1 cellular context compared by ENCODE assay signal in the genomic region with DNA sequence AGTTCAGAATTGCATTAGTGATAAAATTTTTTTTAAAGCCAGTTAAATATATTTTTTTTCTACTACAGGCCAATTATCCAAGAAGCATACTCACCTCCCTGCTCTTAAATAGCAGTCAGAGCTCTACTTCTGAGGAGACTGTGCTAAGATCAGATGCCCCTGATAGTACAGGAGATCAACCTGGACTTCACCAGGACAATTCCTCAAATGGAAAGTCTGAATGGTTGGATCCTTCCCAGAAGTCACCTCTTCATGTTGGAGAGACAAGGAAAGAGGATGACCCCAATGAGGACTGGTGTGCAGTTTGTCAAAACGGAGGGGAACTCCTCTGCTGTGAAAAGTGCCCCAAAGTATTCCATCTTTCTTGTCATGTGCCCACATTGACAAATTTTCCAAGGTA.
A peak's percentile ranks its signal among the peaks of the same experiment; 100 is the strongest.
TF ChIP-seq lines count a peak whose summit lies in the region.

No MANE protein-coding gene starts in this region.

TF ChIP-seq in HepG2, 621 proteins besides CTCF, POLR2A, EP300 and RAD21 (continued from another document):
- TF ChIP-seq, protein P1, sequence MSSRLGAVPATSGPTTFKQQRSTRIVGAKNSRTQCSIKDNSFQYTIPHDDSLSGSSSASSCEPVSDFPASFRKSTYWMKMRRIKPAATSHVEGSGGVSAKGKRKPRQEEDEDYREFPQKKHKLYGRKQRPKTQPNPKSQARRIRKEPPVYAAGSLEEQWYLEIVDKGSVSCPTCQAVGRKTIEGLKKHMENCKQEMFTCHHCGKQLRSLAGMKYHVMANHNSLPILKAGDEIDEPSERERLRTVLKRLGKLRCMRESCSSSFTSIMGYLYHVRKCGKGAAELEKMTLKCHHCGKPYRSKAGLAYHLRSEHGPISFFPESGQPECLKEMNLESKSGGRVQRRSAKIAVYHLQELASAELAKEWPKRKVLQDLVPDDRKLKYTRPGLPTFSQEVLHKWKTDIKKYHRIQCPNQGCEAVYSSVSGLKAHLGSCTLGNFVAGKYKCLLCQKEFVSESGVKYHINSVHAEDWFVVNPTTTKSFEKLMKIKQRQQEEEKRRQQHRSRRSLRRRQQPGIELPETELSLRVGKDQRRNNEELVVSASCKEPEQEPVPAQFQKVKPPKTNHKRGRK (CRISPR knock-in tag; IDR thresholded peaks at IDR 0.05): no peak
- TF ChIP-seq RBM22 (optimal IDR thresholded peaks at IDR 0.05; ENCODE audit: low read length): peak; percentile 96
- TF ChIP-seq, protein P2, sequence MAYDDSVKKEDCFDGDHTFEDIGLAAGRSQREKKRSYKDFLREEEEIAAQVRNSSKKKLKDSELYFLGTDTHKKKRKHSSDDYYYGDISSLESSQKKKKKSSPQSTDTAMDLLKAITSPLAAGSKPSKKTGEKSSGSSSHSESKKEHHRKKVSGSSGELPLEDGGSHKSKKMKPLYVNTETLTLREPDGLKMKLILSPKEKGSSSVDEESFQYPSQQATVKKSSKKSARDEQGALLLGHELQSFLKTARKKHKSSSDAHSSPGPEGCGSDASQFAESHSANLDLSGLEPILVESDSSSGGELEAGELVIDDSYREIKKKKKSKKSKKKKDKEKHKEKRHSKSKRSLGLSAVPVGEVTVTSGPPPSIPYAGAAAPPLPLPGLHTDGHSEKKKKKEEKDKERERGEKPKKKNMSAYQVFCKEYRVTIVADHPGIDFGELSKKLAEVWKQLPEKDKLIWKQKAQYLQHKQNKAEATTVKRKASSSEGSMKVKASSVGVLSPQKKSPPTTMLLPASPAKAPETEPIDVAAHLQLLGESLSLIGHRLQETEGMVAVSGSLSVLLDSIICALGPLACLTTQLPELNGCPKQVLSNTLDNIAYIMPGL (CRISPR knock-in tag; IDR thresholded peaks at IDR 0.05; ENCODE audit: borderline replicate concordance in 1 of 2, low read depth in 1 of 2): no peak
